Comparison of ENCODE assay signal across 1 cellular context in genomic region chr1:45730780-45731319, GRCh38.
TF ChIP-seq lines count a peak whose summit lies in the region.

No MANE protein-coding gene starts in this region.

TF ChIP-seq in K562, 482 proteins besides CTCF, POLR2A, EP300 and RAD21:
- TF ChIP-seq ZNF41 (CRISPR knock-in tag; conservative IDR thresholded peaks at IDR 0.05) (no peak), ZNF121 (CRISPR knock-in tag; conservative IDR thresholded peaks at IDR 0.05) (no peak), POLR2G (IDR thresholded peaks at IDR 0.05; ENCODE audit: low read depth, low read length) (no peak), MED1 (CRISPR knock-in tag; IDR thresholded peaks at IDR 0.05; ENCODE audit: borderline replicate concordance) (no peak), RREB1 (CRISPR knock-in tag; IDR thresholded peaks at IDR 0.05) (no peak), CREM (IDR thresholded peaks at IDR 0.05; ENCODE audit: low read depth) (no peak), L3MBTL2 (IDR thresholded peaks at IDR 0.05) (no peak), E2F3 (CRISPR knock-in tag; IDR thresholded peaks at IDR 0.05) (no peak), SOX6 (IDR thresholded peaks at IDR 0.05) (no peak), TRIM28 (IDR thresholded peaks at IDR 0.05) (no peak)
- TF ChIP-seq, protein P1, sequence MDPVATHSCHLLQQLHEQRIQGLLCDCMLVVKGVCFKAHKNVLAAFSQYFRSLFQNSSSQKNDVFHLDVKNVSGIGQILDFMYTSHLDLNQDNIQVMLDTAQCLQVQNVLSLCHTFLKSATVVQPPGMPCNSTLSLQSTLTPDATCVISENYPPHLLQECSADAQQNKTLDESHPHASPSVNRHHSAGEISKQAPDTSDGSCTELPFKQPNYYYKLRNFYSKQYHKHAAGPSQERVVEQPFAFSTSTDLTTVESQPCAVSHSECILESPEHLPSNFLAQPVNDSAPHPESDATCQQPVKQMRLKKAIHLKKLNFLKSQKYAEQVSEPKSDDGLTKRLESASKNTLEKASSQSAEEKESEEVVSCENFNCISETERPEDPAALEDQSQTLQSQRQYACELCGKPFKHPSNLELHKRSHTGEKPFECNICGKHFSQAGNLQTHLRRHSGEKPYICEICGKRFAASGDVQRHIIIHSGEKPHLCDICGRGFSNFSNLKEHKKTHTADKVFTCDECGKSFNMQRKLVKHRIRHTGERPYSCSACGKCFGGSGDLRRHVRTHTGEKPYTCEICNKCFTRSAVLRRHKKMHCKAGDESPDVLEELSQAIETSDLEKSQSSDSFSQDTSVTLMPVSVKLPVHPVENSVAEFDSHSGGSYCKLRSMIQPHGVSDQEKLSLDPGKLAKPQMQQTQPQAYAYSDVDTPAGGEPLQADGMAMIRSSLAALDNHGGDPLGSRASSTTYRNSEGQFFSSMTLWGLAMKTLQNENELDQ (CRISPR knock-in tag; IDR thresholded peaks at IDR 0.05; ENCODE audit: borderline replicate concordance), result no peak
